2 cellular contexts compared by ENCODE assay signal in the genomic region with DNA sequence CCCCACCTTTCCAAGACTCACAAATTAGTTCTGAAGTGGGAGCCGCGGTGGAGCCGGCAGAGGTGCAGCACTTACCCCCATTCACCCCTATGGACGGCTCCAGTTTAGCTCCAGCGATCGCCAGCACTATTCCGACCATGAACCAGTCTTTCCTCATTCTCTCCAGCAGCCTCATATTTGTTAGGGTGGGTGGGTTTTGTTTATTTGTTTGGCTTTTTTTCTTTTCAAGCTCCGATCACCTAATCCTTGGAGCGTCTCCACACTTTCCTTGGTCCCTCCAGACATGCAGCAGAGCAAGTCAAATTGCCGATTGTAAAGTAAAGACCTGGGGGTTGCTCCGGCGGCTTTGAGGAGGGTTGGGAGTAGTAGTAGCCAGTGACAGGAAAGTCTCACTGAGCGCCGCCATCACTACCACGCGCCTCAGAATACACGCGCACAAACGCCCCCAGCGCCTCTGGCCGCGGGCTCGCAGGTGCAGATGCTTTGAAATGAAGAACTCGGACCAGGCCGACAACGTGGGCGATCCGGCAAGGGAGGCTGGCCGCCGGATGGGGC.
TF ChIP-seq lines count a peak whose summit lies in the region.

A gene with protein sequence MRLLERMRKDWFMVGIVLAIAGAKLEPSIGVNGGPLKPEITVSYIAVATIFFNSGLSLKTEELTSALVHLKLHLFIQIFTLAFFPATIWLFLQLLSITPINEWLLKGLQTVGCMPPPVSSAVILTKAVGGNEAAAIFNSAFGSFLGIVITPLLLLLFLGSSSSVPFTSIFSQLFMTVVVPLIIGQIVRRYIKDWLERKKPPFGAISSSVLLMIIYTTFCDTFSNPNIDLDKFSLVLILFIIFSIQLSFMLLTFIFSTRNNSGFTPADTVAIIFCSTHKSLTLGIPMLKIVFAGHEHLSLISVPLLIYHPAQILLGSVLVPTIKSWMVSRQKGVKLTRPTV (minus strand): TSS at position 398 of the 555 bp plus-strand sequence. CDS start 223 bp downstream, at position 175.

TF ChIP-seq in IMR-90, 13 proteins besides CTCF, POLR2A, EP300 and RAD21 (continued from another document):
- TF ChIP-seq MAFK (IDR thresholded peaks at IDR 0.05; ENCODE audit: low read depth, low read length): 0 out of 2 replicates have a peak, but pooled peaks have one; percentile 18
- TF ChIP-seq FOS (IDR thresholded peaks at IDR 0.05; ENCODE audit: low read depth, low read length): no peak
- TF ChIP-seq MXI1 (IDR thresholded peaks at IDR 0.05; ENCODE audit: borderline replicate concordance, low read depth, low read length): 0 out of 2 replicates have a peak, but pooled peaks have one; percentile 18

TF ChIP-seq in neural cell, 6 proteins besides CTCF, POLR2A, EP300 and RAD21 (continued from another document):
- TF ChIP-seq MXI1 (conservative IDR thresholded peaks at IDR 0.05; ENCODE audit: poor library complexity, severe bottlenecking): no peak
- no peak for TF ChIP-seq SMC3 (conservative IDR thresholded peaks at IDR 0.05; ENCODE audit: poor library complexity)
TF ChIP-seq in neural cell: peak in this region for 0.
